13 cellular contexts compared by ENCODE assay signal in genomic region chr1:182677393-182678098, GRCh38. TPM values are rescaled to one million over a fixed set of nuclear protein-coding genes. Genes with fewer than 3 reads are reported as not detected.
DNase-seq lines count a peak whose midpoint lies in the region; ATAC-seq lines count a peak whose summit lies in the region.
"Had no signal": no experiment of that assay in that cellular context is flagged by ENCODE, and none has a peak within 500 bp of the region (broad histone marks: within the 10 kb centered on the region; RNA-seq: fewer than 3 reads in every experiment).

No MANE protein-coding gene starts in this region.

- H3K4me2 ChIP-seq in BLaER1 treated with 17β-estradiol and CSF1 and Interleukin-3, amounts not matched to agents 10 nM and 100 nM = peak overlapping the region in 10 of 11 experiments; percentile 30 to 63 (median 49); a peak in 19 of 22 replicates
- H3K4me2 ChIP-seq: KMS-11 had no signal

- H3K36me3 Mint-ChIP-seq in immature natural killer cell = no peaks in the 10 kb centered on the region

- no peak overlapping the region for H3K4me3 Mint-ChIP-seq in immature natural killer cell

- H3K4me1 ChIP-seq in BLaER1 treated with 17β-estradiol and CSF1 and Interleukin-3, amounts not matched to agents 10 nM and 100 nM = peaks cover 12 to 24% (median 17%) of the 10 kb centered on the region in 10 experiments; a peak in 19 of 20 replicates
- H3K4me1 ChIP-seq: prostate gland had no signal

- DNase-seq in GM19238 (ENCODE audit: insufficient read length, low spot score) (peak; percentile 40), immature natural killer cell (no peak), putamen (ENCODE audit: low spot score) (no peak), NCI-H1436 (lab: John Stamatoyannopoulos, UW) (no peak), NCI-H1694 (lab: John Stamatoyannopoulos, UW) (no peak)
- DNase-seq: activated CD8-positive, alpha-beta memory T cell treated with anti-CD3 and anti-CD28 coated beads for 24 hours; anterior cingulate cortex had no signal

- no peaks in the 10 kb centered on the region for H3K9me3 ChIP-seq in BLaER1 treated with 17β-estradiol and CSF1 and Interleukin-3, amounts not matched to agents 10 nM and 100 nM (replicated peaks in 1 of 11)
- H3K9me3 ChIP-seq: prostate gland had no signal

- ATAC-seq in HG02759 (IDR thresholded peaks at IDR 0.05; ENCODE audit: unreplicated experiment) = peak; percentile 88
- peak; percentile 75 for ATAC-seq in HG03558 (IDR thresholded peaks at IDR 0.05; ENCODE audit: extremely low read depth, unreplicated experiment)

- H3K36me3 ChIP-seq in BLaER1 treated with 17β-estradiol and CSF1 and Interleukin-3, amounts not matched to agents 10 nM and 100 nM = no peaks in the 10 kb centered on the region
- H3K36me3 ChIP-seq: prostate gland had no signal

- no peak overlapping the region for H3K4me3 ChIP-seq in BLaER1 treated with 17β-estradiol and CSF1 and Interleukin-3, amounts not matched to agents 10 nM and 100 nM
- H3K4me3 ChIP-seq: prostate gland had no signal

- 0 out of 22 replicates have a peak overlapping the region, but pooled peaks of 1 of the 11 experiments have one; percentile 3 for H3K27ac ChIP-seq in BLaER1 treated with 17β-estradiol and CSF1 and Interleukin-3, amounts not matched to agents 10 nM and 100 nM
- H3K27ac ChIP-seq: KMS-11, prostate gland, RWPE1 had no signal

- no peaks in the 10 kb centered on the region for H4K20me1 ChIP-seq in BLaER1 treated with 17β-estradiol and CSF1 and Interleukin-3, amounts not matched to agents 10 nM and 100 nM

- no peak overlapping the region for H3K27ac Mint-ChIP-seq in immature natural killer cell

- H3K27me3 ChIP-seq in BLaER1 treated with 17β-estradiol and CSF1 and Interleukin-3, amounts not matched to agents 10 nM and 100 nM = no peaks in the 10 kb centered on the region

- no peaks in the 10 kb centered on the region for H3K9me3 Mint-ChIP-seq in immature natural killer cell

- H3K4me1 Mint-ChIP-seq in immature natural killer cell = no peaks in the 10 kb centered on the region

- H3K27me3 Mint-ChIP-seq in immature natural killer cell (ENCODE audit: low read depth in 3 of 3) = peaks cover 2 to 12% (median 2%) of the 10 kb centered on the region in 3 donors

- H3K9ac ChIP-seq in BLaER1 treated with 17β-estradiol and CSF1 and Interleukin-3, amounts not matched to agents 10 nM and 100 nM = no peak overlapping the region
- H3K9ac ChIP-seq: KMS-11 had no signal

RNA-seq across cellular contexts. Expression of gene RGS8, which starts 6.8 kb away (rescaled TPM):
- not detected for polyA plus RNA-seq in immature natural killer cell
